In the genomic region with DNA sequence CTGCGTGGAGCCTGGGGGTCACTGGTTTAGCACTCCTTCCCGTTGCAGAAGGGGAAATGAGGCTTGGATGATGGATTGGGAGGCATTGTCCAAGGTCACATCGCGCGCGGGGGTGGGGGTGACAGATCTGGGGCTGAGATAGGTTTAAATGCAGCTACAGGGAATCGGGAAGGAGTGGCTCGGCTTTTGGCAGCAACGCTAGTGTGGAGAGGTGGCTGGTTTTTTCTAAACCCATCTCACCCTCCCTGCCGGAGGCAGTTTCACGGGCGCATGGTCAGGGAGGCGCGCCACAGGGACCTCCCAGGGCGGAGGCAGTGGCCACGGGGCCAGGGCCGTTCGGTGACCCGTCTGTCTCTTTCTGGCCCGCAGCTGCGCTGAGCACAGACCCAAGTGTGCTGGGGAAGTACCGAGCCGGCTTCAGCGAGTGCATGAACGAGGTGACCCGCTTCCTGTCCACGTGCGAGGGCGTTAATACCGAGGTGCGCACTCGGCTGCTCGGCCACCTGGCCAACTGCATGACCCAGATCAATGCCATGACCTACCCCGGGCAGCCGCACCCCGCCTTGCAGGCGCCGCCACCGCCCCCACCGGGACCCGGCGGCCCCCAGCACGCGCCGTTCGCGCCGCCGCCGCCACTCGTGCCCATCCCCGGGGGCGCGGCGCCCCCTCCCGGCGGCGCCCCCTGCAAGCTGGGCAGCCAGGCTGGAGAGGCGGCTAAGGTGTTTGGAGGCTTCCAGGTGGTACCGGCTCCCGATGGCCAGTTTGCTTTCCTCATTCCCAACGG, we compare ENCODE assay signal across 8 cellular contexts. TPM values are rescaled to one million over a fixed set of nuclear protein-coding genes. Genes with fewer than 3 reads are reported as not detected.
DNase-seq lines count a peak whose midpoint lies in the region; ATAC-seq, FAIRE-seq and TF ChIP-seq lines count a peak whose summit lies in the region.

No MANE protein-coding gene starts in this region.

- peak overlapping the region; percentile 74 for H3K4me3 Mint-ChIP-seq in activated T-cell treated with anti-CD3 and anti-CD28 coated beads, Interleukin-2, amount 50 U/mL, for 24 hours
- peak overlapping the region; percentile 94 to 99 (median 98) for H3K4me3 Mint-ChIP-seq in nephron

- no peaks in the 10 kb centered on the region for H3K9me3 ChIP-seq in vagina

- peak overlapping the region; percentile 63 to 66 for H3K4me3 ChIP-seq in vagina

- H3K4me1 ChIP-seq in vagina = peaks cover 51% of the 10 kb centered on the region

- FAIRE-seq in GM18507 (lab: Jason Lieb, UNC) = peak; percentile 65

- no peaks in the 10 kb centered on the region for H3K36me3 ChIP-seq in vagina

- DNase-seq in AG09319 (ENCODE audit: extremely low read depth, low read depth) = no peak
- no peak for DNase-seq in GM18507 (ENCODE audit: extremely low spot score, insufficient read length, low read depth)
- peak; percentile 76 for DNase-seq in NCI-H748 (lab: John Stamatoyannopoulos, UW; ENCODE audit: unreplicated experiment)
- DNase-seq in activated T-cell treated with anti-CD3 and anti-CD28 coated beads, Interleukin-2, amount 50 U/mL, for 24 hours = peak; percentile 66
- DNase-seq in fibroblast of peridontal ligament (ENCODE audit: extremely low read depth) = peak; percentile 9
- peak in 1 of 2 donors; percentile 92 for DNase-seq in vagina (ENCODE audit: extremely low spot score in 2 of 2)

- TF ChIP-seq CTCF in AG09319 (IDR thresholded peaks at IDR 0.05; ENCODE audit: low read depth, low read length) (peak; percentile 25), nephron (IDR thresholded peaks at IDR 0.05; ENCODE audit: unreplicated experiment in 3 of 3) (peak in 2 of 3 experiments; percentile 33 to 40), vagina (IDR thresholded peaks at IDR 0.05) (peak in 1 of 3 experiments; percentile 3)

- peaks cover 68% of the 10 kb centered on the region for H3K27me3 Mint-ChIP-seq in activated T-cell treated with anti-CD3 and anti-CD28 coated beads, Interleukin-2, amount 50 U/mL, for 24 hours
- peaks cover 4% of the 10 kb centered on the region for H3K27me3 Mint-ChIP-seq in nephron (ENCODE audit: low read depth)

- peak overlapping the region; percentile 86 for H3K27ac ChIP-seq in vagina

- no peaks in the 10 kb centered on the region for H3K36me3 Mint-ChIP-seq in activated T-cell treated with anti-CD3 and anti-CD28 coated beads, Interleukin-2, amount 50 U/mL, for 24 hours (ENCODE audit: low read depth)
- H3K36me3 Mint-ChIP-seq in nephron (ENCODE audit: low read depth) = peaks cover 17% of the 10 kb centered on the region

- H3K4me1 Mint-ChIP-seq in activated T-cell treated with anti-CD3 and anti-CD28 coated beads, Interleukin-2, amount 50 U/mL, for 24 hours (ENCODE audit: low read depth) = peaks cover 41% of the 10 kb centered on the region
- H3K4me1 Mint-ChIP-seq in nephron = peaks cover 35% of the 10 kb centered on the region

- no peak overlapping the region for H3K27ac Mint-ChIP-seq in activated T-cell treated with anti-CD3 and anti-CD28 coated beads, Interleukin-2, amount 50 U/mL, for 24 hours
- H3K27ac Mint-ChIP-seq in nephron = peak overlapping the region; percentile 87 to 97 (median 93)

- H3K27me3 ChIP-seq in vagina = no peaks in the 10 kb centered on the region

- intact Hi-C loops in vagina (cut with DNase I) = loop anchor here (2.0 to 10.0 kb wide), 3 partner anchors 63 to 355 kb away; no protein-coding TSS in a partner anchor

- TF ChIP-seq POLR2A in vagina (IDR thresholded peaks at IDR 0.05) = no peak

- H3K9me3 Mint-ChIP-seq in activated T-cell treated with anti-CD3 and anti-CD28 coated beads, Interleukin-2, amount 50 U/mL, for 24 hours = no peaks in the 10 kb centered on the region
- no peaks in the 10 kb centered on the region for H3K9me3 Mint-ChIP-seq in nephron

- ATAC-seq in HG03064 (IDR thresholded peaks at IDR 0.05; ENCODE audit: low read depth, unreplicated experiment) = peak; percentile 30

RNA-seq across cellular contexts. Expression of gene HES1, which starts 1.6 kb away (rescaled TPM):
- 191 TPM for total RNA-seq in vagina

Comparison
In these comparisons a context has a peak if more than half of its experiments do, and no peak if none do; other contexts are left out.
1. DNase-seq: peak in NCI-H748 (single experiment), activated T-cell treated with anti-CD3 and anti-CD28 coated beads, Interleukin-2, amount 50 U/mL, for 24 hours (single experiment) and fibroblast of peridontal ligament (single experiment); none in AG09319 (single experiment) and GM18507 (single experiment).